20 cellular contexts compared by ENCODE assay signal in genomic region chr3:38984110-38984509, GRCh38.
A peak's percentile ranks its signal among the peaks of the same experiment; 100 is the strongest.
DNase-seq lines count a peak whose midpoint lies in the region; ATAC-seq and TF ChIP-seq lines count a peak whose summit lies in the region.
"Had no signal": no experiment of that assay in that cellular context is flagged by ENCODE, and none has a peak within 500 bp of the region (broad histone marks: within the 10 kb centered on the region; RNA-seq: fewer than 3 reads in every experiment).

No MANE protein-coding gene starts in this region.

- TF ChIP-seq CTCF in mammary epithelial cell (conservative IDR thresholded peaks at IDR 0.05 in 1 of 2, IDR thresholded peaks at IDR 0.05 in 1 of 2; ENCODE audit: extremely low read depth in 1 of 2, insufficient read depth in 1 of 2, low read depth in 1 of 2, low read length in 2 of 2): peak; percentile 6 to 15
- no peak for TF ChIP-seq CTCF in breast epithelium (IDR thresholded peaks at IDR 0.05)
- TF ChIP-seq CTCF in OCI-LY7 (conservative IDR thresholded peaks at IDR 0.05; ENCODE audit: low read length): peak; percentile 34
- peak; percentile 16 for TF ChIP-seq CTCF in fibroblast of mammary gland (conservative IDR thresholded peaks at IDR 0.05; ENCODE audit: control insufficient read depth, insufficient read depth, low read depth, low read length)

- BruUV-seq in mammary epithelial cell (replicated peaks; lab: Mats Ljungman, UMichigan) (no TSS peak), OCI-LY7 (replicated peaks; lab: Mats Ljungman, UMichigan) (no TSS peak)

- CTCF ChIA-PET in mammary epithelial cell (lab: Charles Lee; ENCODE audit: low non-redundant PET): interaction anchor here (0.6 kb wide), 1 partner anchor 17 kb away, joined by 4 read pairs; no protein-coding TSS in a partner anchor
- CTCF ChIA-PET in OCI-LY7 (lab: Charles Lee; ENCODE audit: unreplicated experiment): interaction anchor here (0.5 to 1.2 kb wide), 2 partner anchors 16 to 1005 kb away, joined by 3 to 6 read pairs; no protein-coding TSS in a partner anchor

- H3K9me2 ChIP-seq in OCI-LY7 (ENCODE audit: insufficient read depth, low read length): no peaks in the 10 kb centered on the region

- H3K27ac ChIP-seq in mammary epithelial cell (ENCODE audit: insufficient read depth, low read depth, low read length) (no peak overlapping the region), breast epithelium (no peak overlapping the region), OCI-LY7 (ENCODE audit: low read depth, low read length, poor library complexity, severe bottlenecking) (no peak overlapping the region)
- H3K27ac ChIP-seq: RWPE1, SJCRH30 had no signal

- DNase-seq in mammary epithelial cell (peak; percentile 9), breast epithelium (ENCODE audit: low spot score in 2 of 2) (no peak), OCI-LY7 (ENCODE audit: low spot score) (no peak), fibroblast of mammary gland (ENCODE audit: low read depth) (no peak), Right ventricle myocardium superior (no peak)
- DNase-seq in stimulated activated CD4-positive, alpha-beta T cell treated with anti-CD3 and anti-CD28 coated beads, Interleukin-4, amount 100 ng/mL, for 24 hours: no peak
- DNase-seq: C1 segment of cervical spinal cord, DMS 273 treated with DMSO at 0.1 percent for 48 hours, KBM-7, NCI-H1105 treated with DMSO at 0.1 percent for 48 hours, NCI-H1694 treated with DMSO at 0.1 percent for 48 hours, NCI-H2107, NCI-H226, NCI-H524 treated with DMSO at 0.1 percent for 48 hours, SJCRH30, T-helper 2 cell had no signal

- intact Hi-C loops in mammary epithelial cell (cut with micrococcal nuclease): loop anchor here (2.0 kb wide), 1 partner anchor 17 kb away; no protein-coding TSS in a partner anchor
- intact Hi-C loops in breast epithelium (cut with DNase I; ENCODE audit: low total_unique reads): no loop called here
- intact Hi-C loops in OCI-LY7 (cut with micrococcal nuclease; ENCODE audit: unreplicated experiment): no loop called here
- intact Hi-C loops in Right ventricle myocardium superior (cut with DNase I): no loop called here

- in situ Hi-C loops in mammary epithelial cell (cut with MboI; ENCODE audit: low sequenced_read_pairs in 2 of 2): loop anchor here in 1 of 2 donors (25.0 kb wide), 1 partner anchor 247 kb away; no protein-coding TSS in a partner anchor

- no peaks in the 10 kb centered on the region for H3K36me3 ChIP-seq in mammary epithelial cell (ENCODE audit: insufficient read depth, low read length)
- H3K36me3 ChIP-seq in breast epithelium: no peaks in the 10 kb centered on the region
- H3K36me3 ChIP-seq in OCI-LY7 (ENCODE audit: insufficient read depth, low read length): no peaks in the 10 kb centered on the region
- H3K36me3 ChIP-seq: SJCRH30 had no signal

- H3K4me2 ChIP-seq in mammary epithelial cell (ENCODE audit: insufficient read depth, low read depth, low read length) (no peak overlapping the region), OCI-LY7 (ENCODE audit: low read length) (no peak overlapping the region)

- H3K4me1 ChIP-seq in mammary epithelial cell (ENCODE audit: insufficient read depth, low read length) (peaks cover 14% of the 10 kb centered on the region), breast epithelium (no peaks in the 10 kb centered on the region), OCI-LY7 (ENCODE audit: insufficient read depth, low read length, poor library complexity, severe bottlenecking) (no peaks in the 10 kb centered on the region)
- H3K4me1 ChIP-seq: SJCRH30 had no signal

- H3K27me3 ChIP-seq in mammary epithelial cell (ENCODE audit: insufficient read depth, low read length) (no peaks in the 10 kb centered on the region), breast epithelium (no peaks in the 10 kb centered on the region)
- H3K27me3 ChIP-seq: SJCRH30 had no signal

- H3K79me2 ChIP-seq in mammary epithelial cell (ENCODE audit: insufficient read depth, low read length) (no peaks in the 10 kb centered on the region), OCI-LY7 (ENCODE audit: insufficient read depth, low read depth, low read length) (no peaks in the 10 kb centered on the region)

- dilution Hi-C loops in mammary epithelial cell (cut with HindIII; ENCODE audit: low sequenced_read_pairs): no loop called here

- H2AFZ ChIP-seq in mammary epithelial cell (ENCODE audit: low read depth, low read length): no peak overlapping the region
- no peak overlapping the region for H2AFZ ChIP-seq in OCI-LY7 (ENCODE audit: low read length)

- no peak overlapping the region for H3K9ac ChIP-seq in mammary epithelial cell (ENCODE audit: insufficient read depth, low read length)

- POLR2A ChIA-PET in OCI-LY7 (lab: Charles Lee): no interaction called here

- TF ChIP-seq POLR2A in breast epithelium (IDR thresholded peaks at IDR 0.05) (no peak), GM18505 (IDR thresholded peaks at IDR 0.05; ENCODE audit: borderline replicate concordance, extremely low read depth, insufficient read depth, insufficient read length) (no peak)

- H3K4me3 ChIP-seq in mammary epithelial cell (replicated peaks in 1 of 3; ENCODE audit: insufficient read depth in 1 of 3, low read depth in 2 of 3, low read length in 3 of 3) (no peak overlapping the region), breast epithelium (no peak overlapping the region), OCI-LY7 (ENCODE audit: low read depth, low read length, poor library complexity, severe bottlenecking) (no peak overlapping the region), fibroblast of mammary gland (ENCODE audit: control insufficient read depth, low read depth, low read length) (no peak overlapping the region)
- H3K4me3 ChIP-seq: SJCRH30 had no signal

- H4K20me1 ChIP-seq in mammary epithelial cell (ENCODE audit: insufficient read depth, low read length) (no peaks in the 10 kb centered on the region), OCI-LY7 (ENCODE audit: insufficient read depth, low read length) (no peaks in the 10 kb centered on the region)

- no peaks in the 10 kb centered on the region for H3K9me3 ChIP-seq in mammary epithelial cell (replicated peaks; ENCODE audit: insufficient read depth, low read length)
- H3K9me3 ChIP-seq in breast epithelium: no peaks in the 10 kb centered on the region
- no peaks in the 10 kb centered on the region for H3K9me3 ChIP-seq in OCI-LY7 (ENCODE audit: low read length)
- H3K9me3 ChIP-seq: SJCRH30 had no signal

- ATAC-seq in Right ventricle myocardium superior (ENCODE audit: poor library complexity) (no peak), GM19023 (IDR thresholded peaks at IDR 0.05; ENCODE audit: unreplicated experiment) (no peak), GM18505 (IDR thresholded peaks at IDR 0.05; ENCODE audit: unreplicated experiment) (no peak)
- ATAC-seq: HCT116 had no signal

Comparison
In these comparisons a context has a peak if more than half of its experiments do, and no peak if none do; other contexts are left out.
1. CTCF ChIP-seq: peak in mammary epithelial cell (2 of 2), OCI-LY7 (single experiment) and fibroblast of mammary gland (single experiment); none in breast epithelium (0 of 3).